Comparison of ENCODE assay signal across 22 cellular contexts in the genomic region with DNA sequence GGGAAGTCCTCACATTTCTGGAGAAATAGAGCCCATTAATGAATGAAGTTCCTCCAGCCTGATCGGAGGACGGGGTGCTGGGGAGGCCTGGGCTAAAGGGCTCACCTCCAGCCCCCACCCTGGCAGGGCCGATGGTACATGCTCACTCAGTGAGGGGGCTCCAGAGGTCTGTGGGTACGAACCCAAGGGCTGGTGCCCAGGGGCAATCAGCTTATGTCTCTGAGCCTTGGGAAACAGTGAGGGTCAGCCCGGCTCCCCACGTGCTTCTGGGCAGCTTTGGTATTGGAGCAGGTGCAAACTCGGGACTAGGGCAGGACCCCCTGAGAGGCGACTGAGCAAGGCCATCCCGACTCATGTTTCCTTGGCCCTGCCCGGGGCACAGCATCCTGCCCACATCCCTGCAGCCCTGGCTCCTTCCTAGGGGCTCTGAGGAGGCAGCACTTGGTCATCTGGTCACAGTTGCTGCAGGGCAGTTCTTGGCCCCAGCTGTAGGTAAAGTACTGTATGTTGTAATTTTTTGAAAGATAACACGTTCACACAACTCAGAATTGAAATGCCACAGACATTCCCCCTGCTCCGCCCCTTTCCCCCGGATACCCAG. TPM values are rescaled to one million over a fixed set of nuclear protein-coding genes. Genes with fewer than 3 reads are reported as not detected.
A peak's percentile ranks its signal among the peaks of the same experiment; 100 is the strongest.
DNase-seq lines count a peak whose midpoint lies in the region; ATAC-seq, FAIRE-seq and TF ChIP-seq lines count a peak whose summit lies in the region.
"Had no signal": no experiment of that assay in that cellular context is flagged by ENCODE, and none has a peak within 500 bp of the region (broad histone marks: within the 10 kb centered on the region; RNA-seq: fewer than 3 reads in every experiment).

No MANE protein-coding gene starts in this region.

- H3K9me2 ChIP-seq in SK-N-SH, result no peaks in the 10 kb centered on the region

- H2BK12ac ChIP-seq in H1 (ENCODE audit: low read depth, low read length) (no peak overlapping the region), neuronal stem cell (ENCODE audit: low read length) (peak overlapping the region; percentile 70)

- DNase-seq in right cardiac atrium, result no peak
- no peak for DNase-seq in left ventricle myocardium superior
- DNase-seq in H1 (ENCODE audit: low read depth in 1 of 2, low spot score in 2 of 2), result no peak
- DNase-seq in neuronal stem cell (ENCODE audit: low spot score), result no peak
- no peak for DNase-seq in activated T-cell treated with anti-CD3 and anti-CD28 coated beads, Interleukin-2, amount 50 U/mL, for 48 hours
- DNase-seq in body of pancreas, result no peak
- DNase-seq in SK-N-SH, result no peak
- DNase-seq: activated CD8-positive, alpha-beta T cell treated with anti-CD3 and anti-CD28 coated beads for 36 hours; DMS79 treated with DMSO at 0.1 percent for 48 hours; heart left ventricle; NCI-H1105 treated with DMSO at 0.1 percent for 48 hours; NCI-H2029; NCI-H2227 treated with DMSO at 0.1 percent for 48 hours; NCI-H748 treated with DMSO at 0.1 percent for 48 hours; stimulated activated CD4-positive, alpha-beta T cell treated with anti-CD3 and anti-CD28 coated beads, Interleukin-1b, Interleukin-23, amount 100 ng/mL, for 48 hours; T-helper 2 cell; transverse colon had no signal

- no peaks in the 10 kb centered on the region for H3K9me3 ChIP-seq in right cardiac atrium (ENCODE audit: control insufficient read depth, low read length)
- no peaks in the 10 kb centered on the region for H3K9me3 ChIP-seq in H1 (ENCODE audit: insufficient read depth in 2 of 2, low read depth in 1 of 2, low read length in 1 of 2)
- no peaks in the 10 kb centered on the region for H3K9me3 ChIP-seq in neuronal stem cell (replicated peaks in 1 of 2; ENCODE audit: control insufficient read depth in 2 of 2, insufficient read depth in 1 of 2, low read depth in 1 of 2, low read length in 2 of 2)
- no peaks in the 10 kb centered on the region for H3K9me3 ChIP-seq in body of pancreas
- H3K9me3 ChIP-seq in SK-N-SH, result no peaks in the 10 kb centered on the region
- H3K9me3 ChIP-seq: heart left ventricle, transverse colon had no signal

- H4K20me1 ChIP-seq in H1 (replicated peaks in 1 of 2; ENCODE audit: control insufficient read depth in 1 of 2, insufficient read depth in 2 of 2, low read length in 2 of 2), result no peaks in the 10 kb centered on the region
- H4K20me1 ChIP-seq in SK-N-SH (ENCODE audit: insufficient read depth), result no peaks in the 10 kb centered on the region

- no peak overlapping the region for H2AK5ac ChIP-seq in H1 (ENCODE audit: low read depth, low read length)
- H2AK5ac ChIP-seq in neuronal stem cell (ENCODE audit: low read depth, low read length), result peak overlapping the region; percentile 63

- H3K23ac ChIP-seq in H1 (ENCODE audit: insufficient read length) (no peak overlapping the region), neuronal stem cell (ENCODE audit: low read depth, low read length, poor library complexity) (no peak overlapping the region)

- no peak overlapping the region for H3K4me2 ChIP-seq in H1 (ENCODE audit: insufficient read depth in 1 of 2, low read depth in 2 of 2, low read length in 2 of 2)
- no peak overlapping the region for H3K4me2 ChIP-seq in neuronal stem cell (ENCODE audit: insufficient read depth, low read length, poor library complexity, severe bottlenecking)
- no peak overlapping the region for H3K4me2 ChIP-seq in SK-N-SH
- H3K4me2 ChIP-seq: neural progenitor cell had no signal

- POLR2A ChIA-PET in H1 (lab: Charles Lee; ENCODE audit: partially characterized antibody), result interaction anchor here (0.6 kb wide), 2 partner anchors 32 to 1645 kb away, joined by 3 to 4 read pairs; no protein-coding TSS in a partner anchor
- POLR2A ChIA-PET in SK-N-SH (lab: Yijun Ruan, JAX), result no interaction called here

- H2BK120ac ChIP-seq in H1 (replicated peaks; ENCODE audit: low read depth, low read length) (no peak overlapping the region), neuronal stem cell (ENCODE audit: low read depth, low read length) (no peak overlapping the region)

- no peak overlapping the region for H2BK20ac ChIP-seq in H1 (ENCODE audit: low read length)

- no peaks in the 10 kb centered on the region for H3K27me3 ChIP-seq in right cardiac atrium (ENCODE audit: control insufficient read depth, insufficient read depth)
- H3K27me3 ChIP-seq in H1 (replicated peaks in 1 of 4; ENCODE audit: control insufficient read depth in 3 of 4, extremely low read depth in 1 of 4, insufficient read depth in 3 of 4, low read length in 3 of 4), result no peaks in the 10 kb centered on the region
- no peaks in the 10 kb centered on the region for H3K27me3 ChIP-seq in neuronal stem cell (ENCODE audit: control insufficient read depth in 3 of 3, insufficient read depth in 3 of 3, low read depth in 1 of 3, low read length in 3 of 3)
- H3K27me3 ChIP-seq in body of pancreas, result no peaks in the 10 kb centered on the region
- no peaks in the 10 kb centered on the region for H3K27me3 ChIP-seq in SK-N-SH (ENCODE audit: insufficient read depth)
- H3K27me3 ChIP-seq: heart left ventricle, neural progenitor cell, transverse colon had no signal

- no peak overlapping the region for H2BK15ac ChIP-seq in H1 (ENCODE audit: low read length)
- H2BK15ac ChIP-seq in neuronal stem cell (ENCODE audit: low read length), result peak overlapping the region; percentile 37

- TF ChIP-seq RAD21 in H1 (IDR thresholded peaks at IDR 0.05 in 1 of 2, conservative IDR thresholded peaks at IDR 0.05 in 1 of 2; ENCODE audit: low read depth in 2 of 2, low read length in 2 of 2), result no peak
- TF ChIP-seq RAD21 in SK-N-SH (IDR thresholded peaks at IDR 0.05; ENCODE audit: low read length), result no peak

- H4K91ac ChIP-seq in H1 (replicated peaks; ENCODE audit: insufficient read length, low read length), result no peak overlapping the region
- no peak overlapping the region for H4K91ac ChIP-seq in neuronal stem cell (ENCODE audit: low read depth, low read length, poor library complexity)

- CTCF ChIA-PET in H1 (lab: Charles Lee; ENCODE audit: partially characterized antibody) (interaction anchor here (0.5 to 2.0 kb wide), 6 partner anchors 9 to 414 kb away, joined by 3 to 6 read pairs (median 4); no protein-coding TSS in a partner anchor), SK-N-SH (lab: Yijun Ruan, JAX) (interaction anchor here (0.8 to 5.5 kb wide), 2 partner anchors 8 to 93 kb away, joined by 3 to 35 read pairs; no protein-coding TSS in a partner anchor)

- H3K14ac ChIP-seq in H1 (ENCODE audit: insufficient read length) (no peak overlapping the region), neuronal stem cell (ENCODE audit: low read length) (peak overlapping the region; percentile 21)

- TF ChIP-seq EP300 in H1 (IDR thresholded peaks at IDR 0.05; ENCODE audit: borderline replicate concordance in 1 of 2, low read depth in 2 of 2, low read length in 2 of 2) (no peak), SK-N-SH (IDR thresholded peaks at IDR 0.05; ENCODE audit: borderline replicate concordance in 1 of 2, low read depth in 1 of 2, low read length in 1 of 2) (no peak)

- H3F3A ChIP-seq in SK-N-SH (replicated peaks; ENCODE audit: insufficient read depth), result no peaks in the 10 kb centered on the region

- H2BK5ac ChIP-seq in H1 (ENCODE audit: low read depth, low read length) (no peak overlapping the region), neuronal stem cell (ENCODE audit: low read length) (no peak overlapping the region)

- H3K79me1 ChIP-seq in H1 (ENCODE audit: low read depth, low read length) (no peaks in the 10 kb centered on the region), neuronal stem cell (ENCODE audit: low read depth, low read length) (peaks cover 3% of the 10 kb centered on the region)

- ATAC-seq in right cardiac atrium (peak; percentile 22 to 23), left ventricle myocardium superior (no peak), HG02763 (IDR thresholded peaks at IDR 0.05; ENCODE audit: unreplicated experiment) (no peak), body of pancreas (no peak)
- ATAC-seq: activated CD8-positive, alpha-beta T cell treated with anti-CD3 and anti-CD28 coated beads for 36 hours had no signal

- H3K36me3 ChIP-seq in H1 (ENCODE audit: control insufficient read depth in 2 of 4, insufficient read depth in 4 of 4, low read length in 3 of 4), result no peaks in the 10 kb centered on the region
- H3K36me3 ChIP-seq in neuronal stem cell (replicated peaks in 1 of 2; ENCODE audit: control insufficient read depth in 2 of 2, insufficient read depth in 2 of 2, low read length in 2 of 2), result no peaks in the 10 kb centered on the region
- H3K36me3 ChIP-seq in body of pancreas (replicated peaks in 1 of 2; ENCODE audit: insufficient read depth in 1 of 2, low read depth in 2 of 2), result no peaks in the 10 kb centered on the region
- H3K36me3 ChIP-seq in SK-N-SH (replicated peaks in 1 of 2; ENCODE audit: control insufficient read depth in 1 of 2, insufficient read depth in 2 of 2, low read length in 1 of 2), result no peaks in the 10 kb centered on the region
- H3K36me3 ChIP-seq: heart left ventricle, neural progenitor cell, transverse colon had no signal

- no peak overlapping the region for H4K5ac ChIP-seq in H1 (ENCODE audit: insufficient read length, low read depth, low read length)

- H3K27ac ChIP-seq in right cardiac atrium (ENCODE audit: low read length) (no peak overlapping the region), H1 (ENCODE audit: low read depth, low read length) (no peak overlapping the region), neuronal stem cell (replicated peaks; ENCODE audit: low read length) (no peak overlapping the region), body of pancreas (no peak overlapping the region), SK-N-SH (ENCODE audit: low read depth in 2 of 2, low read length in 1 of 2) (no peak overlapping the region)
- H3K27ac ChIP-seq: neural progenitor cell, transverse colon had no signal

- intact Hi-C loops in right cardiac atrium (cut with DNase I) (loop anchor here in 1 of 4 donors (10.0 kb wide), 1 partner anchor 84 kb away; no protein-coding TSS in a partner anchor), left ventricle myocardium superior (cut with micrococcal nuclease) (loop anchor here (10.0 kb wide), 1 partner anchor 84 kb away; no protein-coding TSS in a partner anchor), body of pancreas (cut with DNase I) (loop anchor here (5.0 kb wide), 1 partner anchor 93 kb away; a partner anchor contains a TSS)

- H2AFZ ChIP-seq in H1 (ENCODE audit: low read length) (no peak overlapping the region), neuronal stem cell (ENCODE audit: low read length) (no peak overlapping the region), SK-N-SH (ENCODE audit: low read depth) (no peak overlapping the region)
- H2AFZ ChIP-seq: neural progenitor cell had no signal

- H3K23me2 ChIP-seq in H1 (ENCODE audit: low read depth, low read length), result no peaks in the 10 kb centered on the region

- TF ChIP-seq POLR2A in H1 (IDR thresholded peaks at IDR 0.05; ENCODE audit: control extremely low read depth in 1 of 2, low read depth in 2 of 2, low read length in 2 of 2) (no peak), body of pancreas (IDR thresholded peaks at IDR 0.05) (no peak)

- H3K56ac ChIP-seq in H1 (replicated peaks; ENCODE audit: insufficient read length, low read depth, low read length), result no peak overlapping the region

- TF ChIP-seq CTCF in H1 (IDR thresholded peaks at IDR 0.05; ENCODE audit: control extremely low read depth in 1 of 3, insufficient read depth in 1 of 3, low read depth in 1 of 3, low read length in 3 of 3) (no peak), body of pancreas (IDR thresholded peaks at IDR 0.05) (no peak), SK-N-SH (IDR thresholded peaks at IDR 0.05) (no peak)

- H3K79me2 ChIP-seq in H1 (ENCODE audit: control insufficient read depth in 1 of 2, insufficient read depth in 2 of 2, low read length in 2 of 2) (no peaks in the 10 kb centered on the region), SK-N-SH (ENCODE audit: insufficient read depth) (no peaks in the 10 kb centered on the region)

- H3K4me1 ChIP-seq in right cardiac atrium (ENCODE audit: control insufficient read depth, insufficient read depth, low read length) (peaks cover 6% of the 10 kb centered on the region), H1 (replicated peaks in 1 of 4; ENCODE audit: control insufficient read depth in 3 of 4, insufficient read depth in 4 of 4, low read length in 3 of 4) (peaks cover 0 to 2% (median 1%) of the 10 kb centered on the region in 4 experiments; a peak in 4 of 7 replicates), neuronal stem cell (ENCODE audit: control insufficient read depth in 2 of 2, insufficient read depth in 1 of 2, low read depth in 1 of 2, low read length in 2 of 2) (peaks cover 0 to 3% of the 10 kb centered on the region in 2 donors), body of pancreas (peaks cover 8% of the 10 kb centered on the region), SK-N-SH (ENCODE audit: control insufficient read depth in 1 of 2, insufficient read depth in 2 of 2, low read depth in 1 of 2, low read length in 1 of 2) (peaks cover 0 to 12% of the 10 kb centered on the region in 2 experiments; a peak in 1 of 4 replicates)
- H3K4me1 ChIP-seq: neural progenitor cell had no signal

- H3K9ac ChIP-seq in H1 (replicated peaks in 1 of 4; ENCODE audit: extremely low read depth in 1 of 4, low read depth in 3 of 4, low read length in 3 of 4), result no peak overlapping the region
- H3K9ac ChIP-seq in neuronal stem cell (ENCODE audit: low read depth, low read length, poor library complexity), result no peak overlapping the region
- no peak overlapping the region for H3K9ac ChIP-seq in SK-N-SH
- H3K9ac ChIP-seq: neural progenitor cell had no signal

- H3K4ac ChIP-seq in H1 (replicated peaks; ENCODE audit: insufficient read length, low read depth, low read length) (no peak overlapping the region), neuronal stem cell (ENCODE audit: low read length) (no peak overlapping the region)

- WGBS in right cardiac atrium, result 57% methylated on average over 13 of the region's 13 CpGs
- WGBS in H1 (ENCODE audit: extremely low coverage in 1 of 2, insufficient coverage in 1 of 2, insufficient read length in 1 of 2, insufficient replicate concordance in 2 of 2, low coverage in 1 of 2, low lambda C conversion rate in 2 of 2, missing lambda C conversion rate in 1 of 2), 2 experiments, result 84% methylated on average over 12 of the region's 13 CpGs; no CpG with 5 or more reads in 1 of the 2 experiments
- WGBS in neuronal stem cell (ENCODE audit: extremely low coverage in 2 of 2, insufficient read length in 2 of 2, insufficient replicate concordance in 1 of 2), 2 donors, result no CpG with 5 or more reads among the region's 13 CpGs
- WGBS in body of pancreas, 2 donors, result 75 to 77% methylated on average over 6 to 13 of the region's 13 CpGs
- 81% methylated on average over 9 of the region's 13 CpGs for WGBS in SK-N-SH (ENCODE audit: low lambda C conversion rate)

- no peak for FAIRE-seq in H1 (lab: Jason Lieb, UNC)

- H3K18ac ChIP-seq in H1 (ENCODE audit: extremely low read depth, low read length), result no peak overlapping the region
- peak overlapping the region; percentile 48 for H3K18ac ChIP-seq in neuronal stem cell (ENCODE audit: low read length)

- H4K8ac ChIP-seq in H1 (ENCODE audit: extremely low read depth, insufficient read depth, low read length) (peak overlapping the region; percentile 41; the same call in 1 of the 2 replicates), neuronal stem cell (ENCODE audit: low read depth, low read length) (no peak overlapping the region)

- H3K4me3 ChIP-seq in right cardiac atrium (ENCODE audit: low read length) (no peak overlapping the region), H1 (ENCODE audit: extremely low read depth in 1 of 4, insufficient read depth in 2 of 4, low read depth in 3 of 4, low read length in 4 of 4) (no peak overlapping the region), neuronal stem cell (ENCODE audit: low read length in 2 of 2) (no peak overlapping the region), body of pancreas (no peak overlapping the region), SK-N-SH (ENCODE audit: low read depth in 2 of 2, low read length in 1 of 2) (no peak overlapping the region)
- H3K4me3 ChIP-seq: heart left ventricle, neural progenitor cell, transverse colon had no signal

RNA-seq across cellular contexts. Expression of a gene that starts 1.0 kb away (rescaled TPM):
- total RNA-seq in right cardiac atrium (under 1 TPM in 2 of 4 donors, not detected in 2; 0.46 to 0.59 TPM), left ventricle myocardium superior (0.37 TPM), body of pancreas (under 1 TPM in 1 of 2 donors, not detected in 1; 0.66 TPM)
- polyA plus RNA-seq in right cardiac atrium (0.34 TPM), H1 (2011; rRNA removed) (not detected in 2 replicates), SK-N-SH (2012; rRNA removed) (not detected in 2 replicates)
- total RNA-seq in H1 (2021; fragmentation: NEBNext Ultra II Directional; extraction: Animal tissue kit (Norgen Biotek cat#: 25700)), result not detected in 2 replicates
- not detected for polyA plus RNA-seq in H1 (2011; cell fraction: cytosol; rRNA removed)
- not detected for polyA plus RNA-seq in H1 (2011; cell fraction: nucleus; rRNA removed)
- polyA plus RNA-seq in H1 (2012, experiment 1 of 2), result 0.09 TPM in 1 of 4 replicates, not detected in the others
- not detected for polyA plus RNA-seq in H1 (2012, experiment 2 of 2)
- polyA plus RNA-seq in H1 (2013, experiment 1 of 2), result not detected
- polyA plus RNA-seq in H1 (2013, experiment 2 of 2), result 0.02 TPM
- not detected in 2 replicates for polyA minus RNA-seq in H1 (2011; rRNA and poly(A)+ RNA removed)
- polyA minus RNA-seq in H1 (2011; cell fraction: cytosol; rRNA and poly(A)+ RNA removed), result not detected
- polyA minus RNA-seq in H1 (2011; cell fraction: nucleus; rRNA and poly(A)+ RNA removed), result not detected
- not detected for polyA plus RNA-seq in neuronal stem cell (2013, experiment 1 of 2)
- polyA plus RNA-seq in neuronal stem cell (2013, experiment 2 of 2), result not detected
- 0.03 TPM in 1 of 2 replicates, not detected in the other for polyA plus RNA-seq in SK-N-SH (2012; cell fraction: cytosol; rRNA removed)
- polyA plus RNA-seq in SK-N-SH (2012; cell fraction: nucleus; rRNA removed), result 0.05 TPM in 1 of 2 replicates, not detected in the other
- total RNA-seq: A673; activated CD8-positive, alpha-beta T cell treated with anti-CD3 and anti-CD28 coated beads for 36 hours; H7; progenitor cell of endocrine pancreas had no signal

RNA-seq across cellular contexts. Expression of a gene that starts 28.6 kb away (rescaled TPM):
- total RNA-seq in right cardiac atrium, result 10 to 100 TPM in 2 of 4 donors, 1 to 10 TPM in 2; 7.9 to 25.0 (median 13.1) TPM
- polyA plus RNA-seq in right cardiac atrium, result 8.2 TPM
- 9.8 TPM for total RNA-seq in left ventricle myocardium superior
- 2.8 and 3.2 TPM in 2 replicates for total RNA-seq in H1 (2021; fragmentation: NEBNext Ultra II Directional; extraction: Animal tissue kit (Norgen Biotek cat#: 25700))
- polyA plus RNA-seq in H1 (2011; rRNA removed), result 2.0 and 2.2 TPM in 2 replicates
- polyA plus RNA-seq in H1 (2011; cell fraction: cytosol; rRNA removed), result 1.8 TPM
- 8.8 TPM for polyA plus RNA-seq in H1 (2011; cell fraction: nucleus; rRNA removed)
- 0.97 to 4.4 TPM (median 2.8 TPM) in 4 replicates for polyA plus RNA-seq in H1 (2012, experiment 1 of 2)
- polyA plus RNA-seq in H1 (2012, experiment 2 of 2), result 1.3 TPM
- 1.3 TPM for polyA plus RNA-seq in H1 (2013, experiment 1 of 2)
- 1.1 TPM for polyA plus RNA-seq in H1 (2013, experiment 2 of 2)
- polyA minus RNA-seq in H1 (2011; rRNA and poly(A)+ RNA removed), result 4.4 and 5.0 TPM in 2 replicates
- polyA minus RNA-seq in H1 (2011; cell fraction: cytosol; rRNA and poly(A)+ RNA removed), result 2.4 TPM
- 10.5 TPM for polyA minus RNA-seq in H1 (2011; cell fraction: nucleus; rRNA and poly(A)+ RNA removed)
- polyA plus RNA-seq in neuronal stem cell (2013, experiment 1 of 2), result 0.06 TPM
- 0.39 TPM for polyA plus RNA-seq in neuronal stem cell (2013, experiment 2 of 2)
- total RNA-seq in body of pancreas, result 10 to 100 TPM in 1 of 2 donors, 1 to 10 TPM in 1; 8.3 to 23.4 TPM
- 6.5 and 7.8 TPM in 2 replicates for polyA plus RNA-seq in SK-N-SH (2012; rRNA removed)
- polyA plus RNA-seq in SK-N-SH (2012; cell fraction: cytosol; rRNA removed), result 2.3 and 2.9 TPM in 2 replicates
- 32.3 and 33.4 TPM in 2 replicates for polyA plus RNA-seq in SK-N-SH (2012; cell fraction: nucleus; rRNA removed)
- total RNA-seq: progenitor cell of endocrine pancreas had no signal

RNA-seq across cellular contexts. Expression of a gene that starts 28.8 kb away (rescaled TPM):
- total RNA-seq in right cardiac atrium (100 to 1,000 TPM in 3 of 4 donors, 10 to 100 TPM in 1; 98.6 to 126 (median 118) TPM), left ventricle myocardium superior (129 TPM), body of pancreas (100 to 1,000 TPM; 211 to 293 TPM)
- polyA plus RNA-seq in right cardiac atrium (94.6 TPM), H1 (2011; rRNA removed) (17.5 and 23.3 TPM in 2 replicates), SK-N-SH (2012; rRNA removed) (46.3 and 71.1 TPM in 2 replicates)
- total RNA-seq in H1 (2021; fragmentation: NEBNext Ultra II Directional; extraction: Animal tissue kit (Norgen Biotek cat#: 25700)), result 34.7 and 35.6 TPM in 2 replicates
- 19.8 TPM for polyA plus RNA-seq in H1 (2011; cell fraction: cytosol; rRNA removed)
- polyA plus RNA-seq in H1 (2011; cell fraction: nucleus; rRNA removed), result 30.6 TPM
- polyA plus RNA-seq in H1 (2012, experiment 1 of 2), result 20.0 to 28.0 TPM (median 25.9 TPM) in 4 replicates
- 11.5 TPM for polyA plus RNA-seq in H1 (2012, experiment 2 of 2)
- 17.6 TPM for polyA plus RNA-seq in H1 (2013, experiment 1 of 2)
- polyA plus RNA-seq in H1 (2013, experiment 2 of 2), result 17.8 TPM
- polyA minus RNA-seq in H1 (2011; rRNA and poly(A)+ RNA removed), result 35.3 and 36.1 TPM in 2 replicates
- polyA minus RNA-seq in H1 (2011; cell fraction: cytosol; rRNA and poly(A)+ RNA removed), result 47.9 TPM
- polyA minus RNA-seq in H1 (2011; cell fraction: nucleus; rRNA and poly(A)+ RNA removed), result 32.3 TPM
- polyA plus RNA-seq in neuronal stem cell (2013, experiment 1 of 2), result 11.7 TPM
- polyA plus RNA-seq in neuronal stem cell (2013, experiment 2 of 2), result 12.1 TPM
- polyA plus RNA-seq in SK-N-SH (2012; cell fraction: cytosol; rRNA removed), result 49.4 and 54.4 TPM in 2 replicates
- 37.9 and 75.2 TPM in 2 replicates for polyA plus RNA-seq in SK-N-SH (2012; cell fraction: nucleus; rRNA removed)

Comparison
In these comparisons a context has a peak if more than half of its experiments do, and no peak if none do; other contexts are left out.
1. ATAC-seq: peak in right cardiac atrium (2 of 2); none in left ventricle myocardium superior (single experiment), HG02763 (single experiment) and body of pancreas (single experiment).